ENCODE assay signal across 8 cellular contexts in the genomic region with DNA sequence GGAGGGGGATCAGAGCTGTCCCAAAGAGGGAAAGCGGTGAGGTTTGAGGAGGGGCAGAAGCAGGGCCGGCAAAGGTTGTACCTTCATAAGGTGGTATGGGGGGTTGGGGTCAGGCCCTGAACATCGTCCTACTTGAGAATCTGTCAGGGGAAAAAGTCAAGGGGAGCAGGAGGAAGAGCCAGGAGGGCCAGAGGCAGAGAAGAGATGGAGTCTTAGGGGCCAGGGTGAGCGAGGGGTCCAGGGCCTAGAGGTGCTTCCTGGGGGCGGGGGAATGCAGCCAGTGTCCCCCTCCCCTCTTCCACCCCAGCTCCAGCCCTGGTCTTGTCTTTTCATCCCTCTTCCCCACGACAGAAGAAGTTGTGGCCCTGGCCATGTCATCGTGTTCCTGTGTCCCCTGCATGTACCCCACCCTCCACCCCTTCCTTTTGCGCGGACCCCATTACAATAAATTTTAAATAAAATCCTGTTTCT. TPM values are rescaled to one million over a fixed set of nuclear protein-coding genes. Genes with fewer than 3 reads are reported as not detected.
DNase-seq lines count a peak whose midpoint lies in the region; ATAC-seq and TF ChIP-seq lines count a peak whose summit lies in the region.

No MANE protein-coding gene starts in this region.

- TF ChIP-seq POLR2A in heart left ventricle (IDR thresholded peaks at IDR 0.05) (no peak), uterus (IDR thresholded peaks at IDR 0.05) (no peak)

- 22 to 26% (median 24%) methylated on average over 9 of the region's 9 CpGs for WGBS in heart left ventricle, 4 donors

- no peak for TF ChIP-seq CTCF in heart left ventricle (IDR thresholded peaks at IDR 0.05)
- no peak for TF ChIP-seq CTCF in astrocyte of the spinal cord (IDR thresholded peaks at IDR 0.05; ENCODE audit: low read depth, low read length)
- TF ChIP-seq CTCF in uterus (IDR thresholded peaks at IDR 0.05), result no peak

- ATAC-seq in heart left ventricle (no peak), left ventricle myocardium superior (no peak), GM21825 (IDR thresholded peaks at IDR 0.05; ENCODE audit: unreplicated experiment) (no peak)

- H3K4me1 ChIP-seq in heart left ventricle, result peaks cover 3 to 76% (median 63%) of the 10 kb centered on the region in 12 donors
- peaks cover 56 to 57% of the 10 kb centered on the region in 2 donors for H3K4me1 ChIP-seq in mucosa of rectum (ENCODE audit: control insufficient read depth in 2 of 2, insufficient read depth in 2 of 2, low read length in 2 of 2)
- peaks cover 11 to 39% of the 10 kb centered on the region in 2 donors for H3K4me1 ChIP-seq in uterus

- H3K9ac ChIP-seq in mucosa of rectum (ENCODE audit: low read depth in 1 of 2, low read length in 2 of 2), result no peak overlapping the region

- H3K9me3 ChIP-seq in heart left ventricle, result no peaks in the 10 kb centered on the region
- no peaks in the 10 kb centered on the region for H3K9me3 ChIP-seq in mucosa of rectum (ENCODE audit: control insufficient read depth in 2 of 2, low read length in 2 of 2)
- H3K9me3 ChIP-seq in uterus, result no peaks in the 10 kb centered on the region

- in situ Hi-C loops in astrocyte of the spinal cord (cut with HindIII; ENCODE audit: low sequenced_read_pairs), result no loop called here

- H3K4me3 ChIP-seq in heart left ventricle (peak overlapping the region in 9 of 12 donors; percentile 53 to 73 (median 64)), astrocyte of the spinal cord (ENCODE audit: low read depth, low read length) (peak overlapping the region; percentile 61), mucosa of rectum (ENCODE audit: low read length in 2 of 2) (peak overlapping the region; percentile 24 to 70), uterus (peak overlapping the region in 1 of 2 donors; percentile 59)

- H3K36me3 ChIP-seq in heart left ventricle, result peaks cover 0 to 25% (median 18%) of the 10 kb centered on the region in 9 donors
- H3K36me3 ChIP-seq in mucosa of rectum (ENCODE audit: control insufficient read depth in 2 of 2, insufficient read depth in 2 of 2, low read length in 2 of 2), result peaks cover 13 to 17% of the 10 kb centered on the region in 2 donors
- no peaks in the 10 kb centered on the region for H3K36me3 ChIP-seq in uterus

- H3K27me3 ChIP-seq in heart left ventricle (peaks cover 0 to 4% (median 0%) of the 10 kb centered on the region in 9 donors), mucosa of rectum (ENCODE audit: control insufficient read depth in 2 of 2, insufficient read depth in 2 of 2, low read length in 2 of 2) (no peaks in the 10 kb centered on the region), uterus (no peaks in the 10 kb centered on the region)

- DNase-seq in heart left ventricle (peak in 1 of 5 donors; percentile 43), left ventricle myocardium superior (no peak), astrocyte of the spinal cord (ENCODE audit: low read depth, low spot score) (no peak), uterus (no peak), COLO668 (lab: John Stamatoyannopoulos, UW; ENCODE audit: unreplicated experiment) (no peak), mesenteric fat pad (ENCODE audit: low spot score) (no peak)

- intact Hi-C loops in heart left ventricle (cut with DNase I) (loop anchor here in 5 of 10 donors (5.0 to 10.0 kb wide), 5 partner anchors 37 to 194 kb away; a partner anchor contains a TSS), left ventricle myocardium superior (cut with micrococcal nuclease) (no loop called here), uterus (cut with DNase I; ENCODE audit: low total_unique reads) (no loop called here)

- peak overlapping the region in 11 of 12 donors; percentile 82 to 99 (median 93) for H3K27ac ChIP-seq in heart left ventricle
- peak overlapping the region; percentile 80 to 85 for H3K27ac ChIP-seq in mucosa of rectum (ENCODE audit: low read depth in 2 of 2, low read length in 2 of 2)
- H3K27ac ChIP-seq in uterus, result peak overlapping the region; percentile 96 to 99

RNA-seq across cellular contexts. Expression of a gene that starts 1.3 kb away (rescaled TPM):
- total RNA-seq in heart left ventricle, result 1 to 10 TPM in 5 of 9 donors, under 1 TPM in 3, not detected in 1; 0.38 to 1.8 (median 1.3) TPM
- 1 to 10 TPM in 1 of 2 donors, under 1 TPM in 1; 0.24 to 3.2 TPM for polyA plus RNA-seq in heart left ventricle
- 3.1 TPM for total RNA-seq in left ventricle myocardium superior
- 10 to 100 TPM; 20.2 to 54.5 (median 28.0) TPM for total RNA-seq in uterus
- 1.5 TPM for total RNA-seq in mesenteric fat pad

RNA-seq across cellular contexts. Expression of a gene that starts 4.4 kb away (rescaled TPM):
- total RNA-seq in heart left ventricle, result 100 to 1,000 TPM in 2 of 9 donors, 10 to 100 TPM in 7; 58.9 to 137 (median 74.0) TPM
- polyA plus RNA-seq in heart left ventricle, result 100 to 1,000 TPM in 1 of 2 donors, 10 to 100 TPM in 1; 63.2 to 188 TPM
- total RNA-seq in left ventricle myocardium superior, result 101 TPM
- 100 to 1,000 TPM in 1 of 4 donors, 10 to 100 TPM in 3; 32.8 to 200 (median 67.5) TPM for total RNA-seq in uterus
- total RNA-seq in mesenteric fat pad, result 135 TPM

RNA-seq across cellular contexts. Expression of a gene that starts 5.2 kb away (rescaled TPM):
- total RNA-seq in heart left ventricle, result 10 to 100 TPM; 10.8 to 23.9 (median 12.6) TPM
- 10 to 100 TPM; 29.2 to 32.9 TPM for polyA plus RNA-seq in heart left ventricle
- total RNA-seq in left ventricle myocardium superior, result 16.2 TPM
- total RNA-seq in uterus, result 10 to 100 TPM; 36.1 to 85.0 (median 46.9) TPM
- 11.1 TPM for total RNA-seq in mesenteric fat pad

RNA-seq across cellular contexts. Expression of a gene that starts 9.5 kb away (rescaled TPM):
- total RNA-seq in heart left ventricle (100 to 1,000 TPM in 1 of 9 donors, 10 to 100 TPM in 8; 33.1 to 140 (median 44.6) TPM), left ventricle myocardium superior (47.0 TPM), uterus (100 to 1,000 TPM in 1 of 4 donors, 10 to 100 TPM in 3; 38.4 to 132 (median 67.4) TPM), mesenteric fat pad (150 TPM)
- polyA plus RNA-seq in heart left ventricle, result 10 to 100 TPM; 32.9 to 50.6 TPM

RNA-seq across cellular contexts. Expression of a gene that starts 20.2 kb away (rescaled TPM):
- total RNA-seq in heart left ventricle, result 10 to 100 TPM; 16.8 to 40.8 (median 32.2) TPM
- polyA plus RNA-seq in heart left ventricle, result 10 to 100 TPM; 12.2 to 91.2 TPM
- 55.2 TPM for total RNA-seq in left ventricle myocardium superior
- 10 to 100 TPM in 3 of 4 donors, 1 to 10 TPM in 1; 5.9 to 70.4 (median 15.8) TPM for total RNA-seq in uterus
- 4.8 TPM for total RNA-seq in mesenteric fat pad
